9 cellular contexts compared by ENCODE assay signal in genomic region chr1:203166192-203166940, GRCh38. TPM values are rescaled to one million over a fixed set of nuclear protein-coding genes. Genes with fewer than 3 reads are reported as not detected.
DNase-seq lines count a peak whose midpoint lies in the region; ATAC-seq and TF ChIP-seq lines count a peak whose summit lies in the region.
"Had no signal": no experiment of that assay in that cellular context is flagged by ENCODE, and none has a peak within 500 bp of the region (broad histone marks: within the 10 kb centered on the region; RNA-seq: fewer than 3 reads in every experiment).

No MANE protein-coding gene starts in this region.

- H3K4me3 ChIP-seq in GM06990 (replicated peaks; ENCODE audit: low read depth, low read length) (no peak overlapping the region), brain microvascular endothelial cell (ENCODE audit: low read depth, low read length) (no peak overlapping the region), osteoblast (ENCODE audit: insufficient read depth, low read length) (no peak overlapping the region)

- H3K9me3 ChIP-seq in osteoblast (ENCODE audit: low read depth, low read length), result no peaks in the 10 kb centered on the region

- H4K20me1 ChIP-seq in osteoblast (ENCODE audit: insufficient read depth, low read length), result no peaks in the 10 kb centered on the region

- TF ChIP-seq CTCF in GM06990 (IDR thresholded peaks at IDR 0.05; ENCODE audit: insufficient read depth, low read length, poor library complexity, severe bottlenecking) (peak; percentile 53), LNCAP (IDR thresholded peaks at IDR 0.05) (peak; percentile 34; the same call in 1 of the 2 replicates), brain microvascular endothelial cell (IDR thresholded peaks at IDR 0.05; ENCODE audit: low read depth, low read length, missing control alignments) (peak; percentile 32), osteoblast (IDR thresholded peaks at IDR 0.05; ENCODE audit: extremely low read depth, low read depth, low read length) (peak; percentile 38)

- no peak for ATAC-seq in GM21619 (IDR thresholded peaks at IDR 0.05; ENCODE audit: unreplicated experiment)
- ATAC-seq in HG02571 (IDR thresholded peaks at IDR 0.05; ENCODE audit: unreplicated experiment), result no peak
- no peak for ATAC-seq in GM21825 (IDR thresholded peaks at IDR 0.05; ENCODE audit: unreplicated experiment)

- DNase-seq in GM06990 (ENCODE audit: extremely low read depth, insufficient read length), result no peak
- DNase-seq in brain microvascular endothelial cell, result no peak
- DNase-seq in osteoblast (ENCODE audit: insufficient read length, low spot score, missing footprints), result peak; percentile 81
- DNase-seq in activated CD4-positive, alpha-beta T cell treated with anti-CD3 and anti-CD28 coated beads, Interleukin-2, amount 50 U/mL, for 1 hour, result no peak
- DNase-seq: left cardiac atrium had no signal

- no peaks in the 10 kb centered on the region; the same call in 1 of the 2 replicates for H3K27me3 ChIP-seq in GM06990 (replicated peaks; ENCODE audit: control insufficient read depth, insufficient read depth, low read length)
- H3K27me3 ChIP-seq in brain microvascular endothelial cell (replicated peaks), result peaks cover 1% of the 10 kb centered on the region
- H3K27me3 ChIP-seq in osteoblast (ENCODE audit: insufficient read depth, low read length), result peaks cover 24% of the 10 kb centered on the region

- H3K27ac ChIP-seq in brain microvascular endothelial cell (no peak overlapping the region), osteoblast (ENCODE audit: low read depth, low read length) (no peak overlapping the region)

- H3K4me2 ChIP-seq in osteoblast (ENCODE audit: insufficient read depth, low read length), result no peak overlapping the region

- no peaks in the 10 kb centered on the region for H3K4me1 ChIP-seq in osteoblast (ENCODE audit: insufficient read depth, low read length)

- no peaks in the 10 kb centered on the region for H3K79me2 ChIP-seq in osteoblast (ENCODE audit: insufficient read depth, low read length)

- H2AFZ ChIP-seq in osteoblast (ENCODE audit: low read length), result no peak overlapping the region

- in situ Hi-C loops in brain microvascular endothelial cell (cut with HindIII; ENCODE audit: low pct_ligation_motif_present, low sequenced_read_pairs), result no loop called here

- no peaks in the 10 kb centered on the region for H3K36me3 ChIP-seq in GM06990 (ENCODE audit: control insufficient read depth, insufficient read depth, low read length)
- no peaks in the 10 kb centered on the region for H3K36me3 ChIP-seq in brain microvascular endothelial cell (replicated peaks)
- H3K36me3 ChIP-seq in osteoblast (ENCODE audit: insufficient read depth, low read length), result no peaks in the 10 kb centered on the region

RNA-seq across cellular contexts. Expression of gene MYBPH, which starts 9.3 kb away (rescaled TPM):
- under 0.01 and 0.29 TPM in 2 replicates for total RNA-seq in osteoblast
- total RNA-seq: left cardiac atrium had no signal

RNA-seq across cellular contexts. Expression of gene CHI3L1, which starts 20.1 kb away (rescaled TPM):
- total RNA-seq in osteoblast, result 273 and 932 TPM in 2 replicates

RNA-seq across cellular contexts. Expression of gene ADORA1, which starts 38.8 kb away (rescaled TPM):
- total RNA-seq in osteoblast, result 4.0 and 9.1 TPM in 2 replicates
